ENCODE assay signal across 9 cellular contexts in genomic region chr2:10721344-10722251, GRCh38. TPM values are rescaled to one million over a fixed set of nuclear protein-coding genes. Genes with fewer than 3 reads are reported as not detected.
DNase-seq lines count a peak whose midpoint lies in the region; ATAC-seq and TF ChIP-seq lines count a peak whose summit lies in the region.
"Had no signal": no experiment of that assay in that cellular context is flagged by ENCODE, and none has a peak within 500 bp of the region (broad histone marks: within the 10 kb centered on the region; RNA-seq: fewer than 3 reads in every experiment).

TSS of gene ATP6V1C2 (plus strand) at chr2:10721630. CDS start at chr2:10722850, 1,220 bp downstream.

- H3K4me3 ChIP-seq in MM.1S (ENCODE audit: low read length) (peak within 1 kb of the TSS; percentile 95), body of pancreas (peak within 1 kb of the TSS in 1 of 2 donors; percentile 35), liver (ENCODE audit: low read depth in 1 of 3, low read length in 3 of 3) (peak within 1 kb of the TSS in 2 of 3 donors; percentile 57 to 65)

- no peak for TF ChIP-seq RAD21 in liver (IDR thresholded peaks at IDR 0.05)

- H3K36me3 ChIP-seq in MM.1S (replicated peaks; ENCODE audit: insufficient read depth, low read length): no peaks in the 10 kb centered on the region
- H3K36me3 ChIP-seq in body of pancreas (replicated peaks in 1 of 2; ENCODE audit: insufficient read depth in 1 of 2, low read depth in 2 of 2): no peaks in the 10 kb centered on the region
- no peaks in the 10 kb centered on the region for H3K36me3 ChIP-seq in liver (ENCODE audit: control insufficient read depth in 4 of 4, insufficient read depth in 3 of 4, low read depth in 1 of 4, low read length in 3 of 4)

- no peaks in the 10 kb centered on the region for H3K9me2 ChIP-seq in MM.1S (replicated peaks; ENCODE audit: insufficient read depth, low read length)

- H3K9me3 Mint-ChIP-seq in type B pancreatic cell: no peaks in the 10 kb centered on the region

- WGBS in body of pancreas, 2 donors: 1 to 2% methylated on average over 22 to 79 of the region's 109 CpGs
- WGBS in liver: 2% methylated on average over 109 of the region's 109 CpGs

- no peak for TF ChIP-seq POLR2A in body of pancreas (IDR thresholded peaks at IDR 0.05)

- peak; percentile 65 for DNase-seq in NCI-H1436 (lab: John Stamatoyannopoulos, UW)
- no peak for DNase-seq in NCI-H1436 treated with DMSO at 0.1 percent for 48 hours (lab: John Stamatoyannopoulos, UW)
- DNase-seq in MM.1S: peak; percentile 85
- DNase-seq in body of pancreas: peak; percentile 36 to 74 (median 54)
- peak; percentile 71 for DNase-seq in type B pancreatic cell (ENCODE audit: extremely low spot score, unreplicated experiment)
- DNase-seq: DND-41 had no signal

- H4K20me1 ChIP-seq in MM.1S (ENCODE audit: insufficient read depth, low read length): no peaks in the 10 kb centered on the region

- ATAC-seq in GM21367 (IDR thresholded peaks at IDR 0.05; ENCODE audit: unreplicated experiment) (peak; percentile 58), body of pancreas (peak; percentile 85), GM18858 (IDR thresholded peaks at IDR 0.05; ENCODE audit: unreplicated experiment) (no peak)

- no peaks in the 10 kb centered on the region for H3K9me3 ChIP-seq in MM.1S (replicated peaks; ENCODE audit: insufficient read depth, low read length)
- H3K9me3 ChIP-seq in body of pancreas: no peaks in the 10 kb centered on the region
- H3K9me3 ChIP-seq in liver (ENCODE audit: control insufficient read depth in 4 of 4, low read length in 3 of 4): no peaks in the 10 kb centered on the region

- H3K27ac Mint-ChIP-seq in type B pancreatic cell: no peak within 1 kb of the TSS

- peak within 1 kb of the TSS; percentile 99 for H3K4me2 ChIP-seq in MM.1S (ENCODE audit: low read depth, low read length)

- intact Hi-C loops in body of pancreas (cut with DNase I): no loop called here

- H3K4me1 Mint-ChIP-seq in type B pancreatic cell (ENCODE audit: unreplicated experiment): peaks cover 6% of the 10 kb centered on the region

- H3K4me1 ChIP-seq in MM.1S (ENCODE audit: low read length): peaks cover 15% of the 10 kb centered on the region
- peaks cover 17% of the 10 kb centered on the region for H3K4me1 ChIP-seq in body of pancreas
- peaks cover 5 to 16% (median 12%) of the 10 kb centered on the region in 4 donors for H3K4me1 ChIP-seq in liver (ENCODE audit: control insufficient read depth in 4 of 4, insufficient read depth in 4 of 4, low read length in 3 of 4)

- TF ChIP-seq CTCF in MM.1S (IDR thresholded peaks at IDR 0.05; ENCODE audit: low read length): no peak
- TF ChIP-seq CTCF in body of pancreas (IDR thresholded peaks at IDR 0.05): no peak
- TF ChIP-seq CTCF in liver (IDR thresholded peaks at IDR 0.05; ENCODE audit: low read depth, low read length, missing input control): no peak
- no peak for TF ChIP-seq CTCF in type B pancreatic cell (conservative IDR thresholded peaks at IDR 0.05)

- H3K4me3 Mint-ChIP-seq in type B pancreatic cell: peak within 1 kb of the TSS; percentile 74

- H3K9ac ChIP-seq in MM.1S (ENCODE audit: low read length) (peak within 1 kb of the TSS; percentile 78), liver (ENCODE audit: low read depth in 1 of 2, low read length in 2 of 2) (no peak within 1 kb of the TSS)

- H3F3A ChIP-seq in MM.1S (ENCODE audit: insufficient read depth, low read length): peaks cover 7% of the 10 kb centered on the region; the same call in 1 of the 2 replicates

- peak within 1 kb of the TSS; percentile 65; the same call in 1 of the 2 replicates for H3K27ac ChIP-seq in MM.1S (ENCODE audit: low read length)
- peak within 1 kb of the TSS in 1 of 4 donors; percentile 12 for H3K27ac ChIP-seq in body of pancreas
- no peak within 1 kb of the TSS for H3K27ac ChIP-seq in liver (ENCODE audit: low read depth in 1 of 2, low read length in 2 of 2)

- no peaks in the 10 kb centered on the region for H3K36me3 Mint-ChIP-seq in type B pancreatic cell

- H3K27me3 Mint-ChIP-seq in type B pancreatic cell: peaks cover 90% of the 10 kb centered on the region

- no peaks in the 10 kb centered on the region for H3K79me2 ChIP-seq in MM.1S (ENCODE audit: low read length)

- peak within 1 kb of the TSS; percentile 91 for H2AFZ ChIP-seq in MM.1S (ENCODE audit: low read length)

- H3K27me3 ChIP-seq in MM.1S (replicated peaks; ENCODE audit: insufficient read depth, low read length): peaks cover 12% of the 10 kb centered on the region
- H3K27me3 ChIP-seq in body of pancreas: peaks cover 0 to 25% of the 10 kb centered on the region in 2 donors
- peaks cover 0 to 8% (median 7%) of the 10 kb centered on the region in 4 donors for H3K27me3 ChIP-seq in liver (ENCODE audit: control insufficient read depth in 4 of 4, insufficient read depth in 4 of 4, low read length in 3 of 4)

TF ChIP-seq in liver, 16 proteins besides CTCF, POLR2A, EP300 and RAD21:
- TF ChIP-seq RXRA (IDR thresholded peaks at IDR 0.05) (no peak), YY1 (IDR thresholded peaks at IDR 0.05) (no peak), ZBTB33 (IDR thresholded peaks at IDR 0.05) (no peak), FOXA2 (IDR thresholded peaks at IDR 0.05) (no peak), HNF4A (conservative IDR thresholded peaks at IDR 0.05) (no peak), MAX (IDR thresholded peaks at IDR 0.05) (no peak), EGR1 (IDR thresholded peaks at IDR 0.05; ENCODE audit: low read depth in 2 of 2) (no peak), NR2F2 (IDR thresholded peaks at IDR 0.05) (no peak), TAF1 (conservative IDR thresholded peaks at IDR 0.05) (no peak), HNF4G (IDR thresholded peaks at IDR 0.05) (no peak), SP1 (IDR thresholded peaks at IDR 0.05) (no peak), JUND (IDR thresholded peaks at IDR 0.05) (no peak)
TF ChIP-seq in liver: peak in this region for 0.

RNA-seq across cellular contexts. Expression of gene ATP6V1C2, which starts in this region (rescaled TPM):
- total RNA-seq in body of pancreas (under 1 TPM in 1 of 2 donors, not detected in 1; 0.66 TPM), liver (under 1 TPM; 0.08 to 0.14 TPM), type B pancreatic cell (ENCODE audit: low replicate concordance) (0.93 and 1.1 TPM in 2 replicates)
- polyA plus RNA-seq in liver: under 1 TPM; 0.53 to 0.66 TPM

Comparison
In these comparisons a context has a peak if more than half of its experiments do, and no peak if none do; other contexts are left out.
1. Peak in DNase-seq and ATAC-seq in body of pancreas; RNA of the gene not detected or under 1 TPM.